Comparison of ENCODE assay signal across 9 cellular contexts in genomic region chr6:34391023-34391485, GRCh38. TPM values are rescaled to one million over a fixed set of nuclear protein-coding genes. Genes with fewer than 3 reads are reported as not detected.
DNase-seq lines count a peak whose midpoint lies in the region; ATAC-seq and TF ChIP-seq lines count a peak whose summit lies in the region.
"Had no signal": no experiment of that assay in that cellular context is flagged by ENCODE, and none has a peak within 500 bp of the region (broad histone marks: within the 10 kb centered on the region; RNA-seq: fewer than 3 reads in every experiment).

No MANE protein-coding gene starts in this region.

- H3K36me3 ChIP-seq in lower lobe of right lung: no peaks in the 10 kb centered on the region

- H3K36me3 Mint-ChIP-seq in activated naive CD4-positive, alpha-beta T cell treated with anti-CD3 and anti-CD28 coated beads for 36 hours (ENCODE audit: low read depth): peaks cover 2% of the 10 kb centered on the region
- H3K36me3 Mint-ChIP-seq: activated naive CD4-positive, alpha-beta T cell treated with anti-CD3 and anti-CD28 coated beads, Interleukin-2, amount 50 U/mL, for 24 hours had no signal

- H3K27ac Mint-ChIP-seq in activated naive CD4-positive, alpha-beta T cell treated with anti-CD3 and anti-CD28 coated beads for 36 hours: no peak overlapping the region
- H3K27ac Mint-ChIP-seq: activated naive CD4-positive, alpha-beta T cell treated with anti-CD3 and anti-CD28 coated beads, Interleukin-2, amount 50 U/mL, for 24 hours had no signal

- POLR2A ChIA-PET in GM10248 (lab: Yijun Ruan, JAX): no interaction called here

- intact Hi-C loops in lower lobe of right lung (cut with DNase I): no loop called here
- intact Hi-C loops in activated naive CD4-positive, alpha-beta T cell treated with anti-CD3 and anti-CD28 coated beads for 36 hours (cut with micrococcal nuclease): no loop called here

- ATAC-seq in lower lobe of right lung (peak; percentile 14 to 28), GM21737 (IDR thresholded peaks at IDR 0.05; ENCODE audit: unreplicated experiment) (no peak)

- H3K27me3 Mint-ChIP-seq in activated naive CD4-positive, alpha-beta T cell treated with anti-CD3 and anti-CD28 coated beads for 36 hours (ENCODE audit: low read depth): no peaks in the 10 kb centered on the region
- H3K27me3 Mint-ChIP-seq: activated naive CD4-positive, alpha-beta T cell treated with anti-CD3 and anti-CD28 coated beads, Interleukin-2, amount 50 U/mL, for 24 hours had no signal

- no peak overlapping the region for H3K4me3 Mint-ChIP-seq in activated naive CD4-positive, alpha-beta T cell treated with anti-CD3 and anti-CD28 coated beads for 36 hours
- H3K4me3 Mint-ChIP-seq: activated naive CD4-positive, alpha-beta T cell treated with anti-CD3 and anti-CD28 coated beads, Interleukin-2, amount 50 U/mL, for 24 hours had no signal

- no peaks in the 10 kb centered on the region for H3K9me3 ChIP-seq in lower lobe of right lung

- CTCF ChIA-PET in activated naive CD4-positive, alpha-beta T cell treated with anti-CD3 and anti-CD28 coated beads for 36 hours (lab: Charles Lee): interaction anchor here (0.7 to 2.1 kb wide), 3 partner anchors 10 to 195 kb away, joined by 3 to 5 read pairs (median 4); partner anchors contain the start of gene SMIM29
- CTCF ChIA-PET in GM10248 (lab: Yijun Ruan, JAX): interaction anchor here (0.7 to 5.8 kb wide), 7 partner anchors 10 to 141 kb away, joined by 3 to 40 read pairs (median 3); partner anchors contain the start of gene SMIM29

- DNase-seq in NCI-H1105 treated with DMSO at 0.1 percent for 48 hours (lab: John Stamatoyannopoulos, UW) (peak; percentile 20), NCI-H1105 (lab: John Stamatoyannopoulos, UW) (no peak), NCI-H524 (lab: John Stamatoyannopoulos, UW) (peak; percentile 54 to 63), cerebellar cortex (ENCODE audit: low spot score) (peak; percentile 49), lower lobe of right lung (no peak), GM10248 (ENCODE audit: extremely low spot score) (no peak)
- DNase-seq in activated naive CD4-positive, alpha-beta T cell treated with anti-CD3 and anti-CD28 coated beads for 36 hours: no peak

- peak overlapping the region; percentile 95 for H3K27ac ChIP-seq in lower lobe of right lung

- H3K4me1 ChIP-seq in lower lobe of right lung: peaks cover 47% of the 10 kb centered on the region

- H3K9me3 Mint-ChIP-seq in activated naive CD4-positive, alpha-beta T cell treated with anti-CD3 and anti-CD28 coated beads for 36 hours: no peaks in the 10 kb centered on the region
- H3K9me3 Mint-ChIP-seq: activated naive CD4-positive, alpha-beta T cell treated with anti-CD3 and anti-CD28 coated beads, Interleukin-2, amount 50 U/mL, for 24 hours had no signal

- H3K4me3 ChIP-seq in lower lobe of right lung: peak overlapping the region; percentile 90

- TF ChIP-seq CTCF in lower lobe of right lung (IDR thresholded peaks at IDR 0.05) (no peak), GM10248 (IDR thresholded peaks at IDR 0.05; ENCODE audit: control extremely low read depth, extremely low read depth, low read depth, missing control alignments) (no peak)

- peaks cover 28% of the 10 kb centered on the region for H3K4me1 Mint-ChIP-seq in activated naive CD4-positive, alpha-beta T cell treated with anti-CD3 and anti-CD28 coated beads for 36 hours (ENCODE audit: low read depth)

- no peaks in the 10 kb centered on the region for H3K27me3 ChIP-seq in lower lobe of right lung (ENCODE audit: low read depth)

RNA-seq across cellular contexts. Expression of gene NUDT3, which starts 1.4 kb away (rescaled TPM):
- total RNA-seq in lower lobe of right lung: 29.1 TPM
- total RNA-seq in activated naive CD4-positive, alpha-beta T cell treated with anti-CD3 and anti-CD28 coated beads for 36 hours: 10 to 100 TPM; 14.0 to 14.3 TPM

RNA-seq across cellular contexts. Expression of gene RPS10, which starts 34.8 kb away (rescaled TPM):
- total RNA-seq in lower lobe of right lung: 956 TPM
- total RNA-seq in activated naive CD4-positive, alpha-beta T cell treated with anti-CD3 and anti-CD28 coated beads for 36 hours: 1,000 to 10,000 TPM; 2,718 to 2,727 TPM

Comparison
In these comparisons a context has a peak if more than half of its experiments do, and no peak if none do; other contexts are left out.
1. DNase-seq: peak in NCI-H1105 treated with DMSO at 0.1 percent for 48 hours (single experiment), NCI-H524 (2 of 2) and cerebellar cortex (single experiment); none in NCI-H1105 (single experiment), lower lobe of right lung (single experiment), activated naive CD4-positive, alpha-beta T cell treated with anti-CD3 and anti-CD28 coated beads for 36 hours (single experiment) and GM10248 (single experiment).